8 cellular contexts compared by ENCODE assay signal in the genomic region with DNA sequence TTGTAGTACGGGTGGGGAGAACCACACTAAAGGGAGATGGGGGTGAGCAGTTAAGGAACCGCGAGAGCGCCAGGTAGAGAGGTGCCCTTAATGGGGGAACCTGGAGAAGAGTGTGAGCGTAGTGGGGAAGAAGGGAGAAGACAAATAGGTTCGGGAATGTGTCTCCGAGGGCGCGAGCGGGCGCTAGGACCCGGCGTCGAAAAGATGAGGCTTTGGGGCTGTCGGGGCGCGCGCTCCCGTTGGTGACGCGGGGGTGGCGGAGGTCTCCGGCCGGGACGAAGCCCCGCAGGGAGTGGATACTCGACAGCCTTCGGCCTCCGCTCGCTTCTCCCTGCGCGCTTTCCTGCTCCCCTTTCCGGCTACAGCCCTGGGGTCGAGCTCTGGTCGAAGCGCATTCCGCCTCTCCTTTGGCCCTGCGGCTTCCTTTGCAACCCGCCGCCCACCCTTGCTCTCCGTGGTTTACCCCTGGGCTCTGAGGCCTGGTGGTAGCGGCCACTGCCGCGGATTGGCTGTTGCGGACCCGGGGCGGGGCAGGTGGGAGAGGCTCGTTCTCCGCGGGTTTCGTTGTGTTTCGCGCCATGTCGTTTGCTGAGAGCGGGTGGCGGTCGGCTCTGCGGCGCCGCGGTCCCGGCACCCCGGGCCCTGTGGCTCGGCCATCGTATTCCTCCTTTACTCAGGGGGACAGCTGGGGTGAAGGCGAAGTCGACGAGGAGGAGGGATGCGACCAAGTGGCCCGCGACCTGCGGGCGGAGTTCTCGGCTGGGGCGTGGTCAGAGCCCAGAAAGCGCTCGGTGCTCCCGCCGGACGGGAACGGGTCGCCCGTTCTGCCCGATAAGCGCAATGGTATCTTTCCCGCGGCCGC. TPM values are rescaled to one million over a fixed set of nuclear protein-coding genes. Genes with fewer than 3 reads are reported as not detected.
A peak's percentile ranks its signal among the peaks of the same experiment; 100 is the strongest.
DNase-seq lines count a peak whose midpoint lies in the region; ATAC-seq and TF ChIP-seq lines count a peak whose summit lies in the region.

A gene (plus strand): TSS at position 574 of the 862 bp plus-strand sequence. CDS start 5 bp downstream, at position 579.

- H3K23ac ChIP-seq in trophoblast cell (ENCODE audit: low read length): no peak within 1 kb of the TSS

- peak; percentile 67 for ATAC-seq in HG02870 (IDR thresholded peaks at IDR 0.05; ENCODE audit: unreplicated experiment)
- ATAC-seq in T-cell (replicated peaks in 1 of 4): peak; percentile 69 to 70 (median 70)

- H3K4me1 ChIP-seq in cardiac muscle cell (ENCODE audit: low read depth): peaks cover 17% of the 10 kb centered on the region
- peaks cover 0 to 5% of the 10 kb centered on the region in 2 experiments for H3K4me1 ChIP-seq in trophoblast cell (ENCODE audit: control insufficient read depth in 1 of 2, insufficient read depth in 2 of 2, low read length in 2 of 2)
- H3K4me1 ChIP-seq in tibial nerve: peaks cover 0 to 75% (median 19%) of the 10 kb centered on the region in 4 donors

- peak within 1 kb of the TSS; percentile 97 for H2BK5ac ChIP-seq in trophoblast cell (ENCODE audit: low read depth, low read length, poor library complexity)

- 0 to 1% (median 0%) methylated on average over 85 to 88 of the region's 88 CpGs for WGBS in adipose tissue, 3 donors
- no CpG with 5 or more reads among the region's 88 CpGs for WGBS in trophoblast cell (ENCODE audit: extremely low coverage, insufficient coverage, insufficient read length)
- 0 to 1% methylated on average over 42 to 66 of the region's 88 CpGs for WGBS in tibial nerve, 2 donors

- TF ChIP-seq CTCF in GM13977 (IDR thresholded peaks at IDR 0.05; ENCODE audit: extremely low read depth, insufficient read depth, missing control alignments): no peak
- TF ChIP-seq CTCF in cardiac muscle cell (IDR thresholded peaks at IDR 0.05; ENCODE audit: low read depth, low read length): no peak
- TF ChIP-seq CTCF in tibial nerve (IDR thresholded peaks at IDR 0.05): peak in 2 of 5 experiments; percentile 47 to 60

- POLR2A ChIA-PET in T-cell (lab: Charles Lee): interaction anchor here in 1 of 2 donors (1.4 kb wide), 1 partner anchor 12 kb away, joined by 13 read pairs; no protein-coding TSS in a partner anchor

- peak within 1 kb of the TSS; percentile 94 for H2AFZ ChIP-seq in trophoblast cell (ENCODE audit: insufficient read depth, low read length, poor library complexity)

- peak within 1 kb of the TSS; percentile 96 to 100 (median 100) for H3K4me3 Mint-ChIP-seq in T-cell

- H3K9me3 ChIP-seq in cardiac muscle cell (ENCODE audit: low read depth) (no peaks in the 10 kb centered on the region), trophoblast cell (ENCODE audit: insufficient read depth, low read depth, low read length) (no peaks in the 10 kb centered on the region), tibial nerve (no peaks in the 10 kb centered on the region)

- peak within 1 kb of the TSS; percentile 93 for H4K8ac ChIP-seq in trophoblast cell (ENCODE audit: low read depth, low read length)

- H3K4me3 ChIP-seq in cardiac muscle cell: peak within 1 kb of the TSS; percentile 83
- H3K4me3 ChIP-seq in trophoblast cell (ENCODE audit: low read depth, low read length): peak within 1 kb of the TSS; percentile 97
- H3K4me3 ChIP-seq in tibial nerve: peak within 1 kb of the TSS; percentile 81 to 91 (median 88)

- peaks cover 17% of the 10 kb centered on the region for H3K36me3 Mint-ChIP-seq in T-cell

- H3K27ac ChIP-seq in adipose tissue (ENCODE audit: low read depth, low read length) (peak within 1 kb of the TSS; percentile 90), cardiac muscle cell (peak within 1 kb of the TSS; percentile 99), trophoblast cell (ENCODE audit: low read depth, low read length) (peak within 1 kb of the TSS; percentile 96), tibial nerve (peak within 1 kb of the TSS; percentile 94 to 99 (median 96))

- peak in 1 of 2 donors; percentile 85 for TF ChIP-seq EP300 in tibial nerve (IDR thresholded peaks at IDR 0.05)

- no peaks in the 10 kb centered on the region for H3K27me3 Mint-ChIP-seq in T-cell

- peak within 1 kb of the TSS; percentile 87 for H3K4ac ChIP-seq in trophoblast cell (ENCODE audit: low read depth, low read length)

- CTCF ChIA-PET in T-cell (lab: Charles Lee): interaction anchor here (0.6 to 2.1 kb wide), 4 partner anchors 21 to 891 kb away, joined by 3 to 11 read pairs (median 6); a partner anchor contains a TSS

- peak; percentile 85 for DNase-seq in GM13977 (ENCODE audit: low spot score)
- peak; percentile 90 for DNase-seq in NCI-H146 (lab: John Stamatoyannopoulos, UW)
- DNase-seq in T-cell: peak; percentile 87 to 96 (median 92)
- peak; percentile 92 to 96 for DNase-seq in cardiac muscle cell (ENCODE audit: low read depth in 1 of 2, low spot score in 1 of 2)
- peak; percentile 90 to 95 for DNase-seq in trophoblast cell
- DNase-seq in tibial nerve (ENCODE audit: low spot score in 2 of 2): peak; percentile 89 to 90

- H3K79me2 ChIP-seq in trophoblast cell (ENCODE audit: control insufficient read depth, insufficient read depth, low read length, poor library complexity): peaks cover 15% of the 10 kb centered on the region

- H4K91ac ChIP-seq in trophoblast cell (ENCODE audit: low read depth, low read length): peak within 1 kb of the TSS; percentile 92

- peak within 1 kb of the TSS; percentile 92 for H3K14ac ChIP-seq in trophoblast cell (ENCODE audit: low read length)

- TF ChIP-seq POLR2A in tibial nerve (IDR thresholded peaks at IDR 0.05): peak; percentile 69 to 73

- peak within 1 kb of the TSS; percentile 93 to 99 for H3K27ac Mint-ChIP-seq in T-cell

- H2AK5ac ChIP-seq in trophoblast cell (ENCODE audit: low read length): peak within 1 kb of the TSS; percentile 35

- peak within 1 kb of the TSS; percentile 83 for H4K12ac ChIP-seq in trophoblast cell (ENCODE audit: low read depth, low read length)

- H3K18ac ChIP-seq in trophoblast cell (ENCODE audit: low read length): peak within 1 kb of the TSS; percentile 96

- H3K36me3 ChIP-seq in cardiac muscle cell (peaks cover 14% of the 10 kb centered on the region), trophoblast cell (ENCODE audit: control insufficient read depth in 1 of 2, insufficient read depth in 2 of 2, low read length in 2 of 2) (peaks cover 0 to 2% of the 10 kb centered on the region in 2 experiments), tibial nerve (peaks cover 0 to 14% (median 7%) of the 10 kb centered on the region in 3 donors)

- H3K27me3 ChIP-seq in cardiac muscle cell (no peaks in the 10 kb centered on the region), trophoblast cell (ENCODE audit: insufficient read depth, low read length) (no peaks in the 10 kb centered on the region), tibial nerve (no peaks in the 10 kb centered on the region)

- H3K9me3 Mint-ChIP-seq in T-cell: no peaks in the 10 kb centered on the region

- H3K9ac ChIP-seq in trophoblast cell (ENCODE audit: low read length): peak within 1 kb of the TSS; percentile 96

- peaks cover 17% of the 10 kb centered on the region for H3K79me1 ChIP-seq in trophoblast cell (ENCODE audit: low read length)

- peaks cover 66 to 78% (median 74%) of the 10 kb centered on the region in 3 donors for H3K4me1 Mint-ChIP-seq in T-cell

- in situ Hi-C loops in GM13977 (cut with MboI; ENCODE audit: low pct_unique_long_range_greater_than_20kb, low sequenced_read_pairs, unreplicated experiment): no loop called here

- peak within 1 kb of the TSS; percentile 94 for H2BK120ac ChIP-seq in trophoblast cell (ENCODE audit: insufficient read depth, low read length, poor library complexity)

- H3K4me2 ChIP-seq in trophoblast cell (ENCODE audit: low read length): peak within 1 kb of the TSS; percentile 61

- peak within 1 kb of the TSS; percentile 33 for H2BK12ac ChIP-seq in trophoblast cell (ENCODE audit: low read length)

RNA-seq across cellular contexts. Expression of the gene that starts here (rescaled TPM):
- 10 to 100 TPM; 13.2 to 17.6 (median 15.7) TPM for total RNA-seq in T-cell
- 10 to 100 TPM in 1 of 3 donors, 1 to 10 TPM in 2; 4.9 to 14.1 (median 7.6) TPM for polyA plus RNA-seq in adipose tissue
- total RNA-seq in cardiac muscle cell: 18.1 and 24.1 TPM in 2 replicates
- polyA plus RNA-seq in cardiac muscle cell: 15.5 and 27.9 TPM in 2 replicates
- 25.4 and 27.1 TPM in 2 replicates for polyA plus RNA-seq in trophoblast cell (2013)
- total RNA-seq in tibial nerve: 10 to 100 TPM; 17.5 to 28.5 (median 23.6) TPM

Comparison
In these comparisons a context has a peak if more than half of its experiments do, and no peak if none do; other contexts are left out.
1. Peak in every context shown above with its lines: DNase-seq, ATAC-seq, H3K4me3 ChIP-seq and H3K27ac ChIP-seq.